Comparison of ENCODE assay signal across 8 cellular contexts in the genomic region with DNA sequence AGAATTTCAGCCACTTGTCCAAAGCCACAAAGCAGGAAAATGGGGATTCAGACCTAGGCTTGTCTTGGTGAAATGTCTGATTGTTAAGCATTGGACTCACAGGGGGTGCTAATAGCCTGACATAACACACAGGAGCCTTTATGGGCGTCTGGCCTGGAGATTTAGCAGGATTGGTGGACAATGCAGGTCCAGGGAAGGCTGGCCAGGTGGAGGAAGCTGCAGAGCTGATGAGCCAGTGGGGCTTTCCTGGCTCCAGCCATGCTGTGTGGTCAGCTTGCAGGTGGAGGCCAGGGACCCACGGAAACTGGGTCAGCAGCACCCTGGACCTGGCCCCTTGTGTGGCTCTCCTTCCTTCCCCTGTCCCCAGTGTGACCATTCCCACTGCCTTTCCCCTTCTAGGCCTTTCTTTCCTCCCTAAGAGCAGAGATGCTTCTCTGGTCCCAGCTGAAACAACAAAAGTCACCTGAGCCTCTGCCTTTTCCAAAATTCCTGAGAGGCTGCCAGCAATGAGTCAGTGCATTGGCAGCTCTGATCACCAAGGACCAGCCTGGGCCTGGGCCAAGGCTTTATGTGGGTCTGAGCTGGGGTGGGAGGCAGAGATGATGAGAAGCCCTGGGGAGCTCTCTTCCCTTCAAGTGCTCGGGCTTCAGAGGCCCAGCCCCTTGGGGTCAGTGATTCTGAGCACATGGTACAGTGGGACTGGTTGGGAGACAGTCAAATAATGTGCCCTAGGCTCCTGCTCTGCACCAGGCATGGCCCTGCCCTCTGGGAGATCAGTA.
DNase-seq lines count a peak whose midpoint lies in the region; ATAC-seq and TF ChIP-seq lines count a peak whose summit lies in the region.

No MANE protein-coding gene starts in this region.

- intact Hi-C loops in left cardiac atrium (cut with DNase I) = loop anchor here (5.0 to 10.0 kb wide), 2 partner anchors 147 to 465 kb away; no protein-coding TSS in a partner anchor

- no peak overlapping the region for H3K4me3 Mint-ChIP-seq in activated naive CD8-positive, alpha-beta T cell treated with anti-CD3 and anti-CD28 coated beads for 36 hours

- CTCF ChIA-PET in HEK293 (lab: Yijun Ruan, JAX) = interaction anchor here (0.7 to 3.5 kb wide), 4 partner anchors 56 to 149 kb away, joined by 3 to 21 read pairs (median 3); no protein-coding TSS in a partner anchor

- H3K9ac ChIP-seq in smooth muscle cell (ENCODE audit: low read depth) = no peak overlapping the region

- peak overlapping the region; percentile 47; the same call in 1 of the 2 replicates for H3K27ac ChIP-seq in HEK293 (ENCODE audit: extremely low read depth, low read depth, low read length)
- H3K27ac ChIP-seq in smooth muscle cell (ENCODE audit: low read depth) = peak overlapping the region; percentile 8

- no peaks in the 10 kb centered on the region for H4K20me1 ChIP-seq in smooth muscle cell (ENCODE audit: low read depth)

- DNase-seq in T1000 (lab: John Stamatoyannopoulos, UW) = peak; percentile 70
- peak; percentile 76 for DNase-seq in left cardiac atrium
- DNase-seq in smooth muscle cell (lab: John Stamatoyannopoulos, UW; ENCODE audit: unreplicated experiment) = no peak
- DNase-seq in NCI-H748 (lab: John Stamatoyannopoulos, UW; ENCODE audit: unreplicated experiment) = no peak
- no peak for DNase-seq in activated naive CD8-positive, alpha-beta T cell treated with anti-CD3 and anti-CD28 coated beads for 36 hours

- H2AFZ ChIP-seq in smooth muscle cell (ENCODE audit: low read depth) = no peak overlapping the region

- H3K27me3 Mint-ChIP-seq in activated naive CD8-positive, alpha-beta T cell treated with anti-CD3 and anti-CD28 coated beads for 36 hours = no peaks in the 10 kb centered on the region

- H3K36me3 Mint-ChIP-seq in activated naive CD8-positive, alpha-beta T cell treated with anti-CD3 and anti-CD28 coated beads for 36 hours = peaks cover 2% of the 10 kb centered on the region

- H3K4me3 ChIP-seq in HEK293 (ENCODE audit: low read depth, low read length) (no peak overlapping the region), smooth muscle cell (no peak overlapping the region)

- no peak overlapping the region for H3K4me2 ChIP-seq in smooth muscle cell

- TF ChIP-seq CTCF in HEK293 (tag by site-specific recombination; IDR thresholded peaks at IDR 0.05) = no peak
- TF ChIP-seq CTCF in smooth muscle cell (IDR thresholded peaks at IDR 0.05; ENCODE audit: borderline replicate concordance, insufficient read depth, poor library complexity, severe bottlenecking) = no peak

- H3K9me3 ChIP-seq in HEK293 (ENCODE audit: control insufficient read depth, insufficient read depth, low read depth, low read length) (no peaks in the 10 kb centered on the region), smooth muscle cell (replicated peaks; ENCODE audit: low read depth) (no peaks in the 10 kb centered on the region)

- H3F3A ChIP-seq in smooth muscle cell (ENCODE audit: low read depth) = no peaks in the 10 kb centered on the region

- no peaks in the 10 kb centered on the region for H3K79me2 ChIP-seq in smooth muscle cell (ENCODE audit: low read depth)

- WGBS in smooth muscle cell (ENCODE audit: low lambda C conversion rate) = 70% methylated on average over 3 of the region's 3 CpGs

- H3K36me3 ChIP-seq in HEK293 (ENCODE audit: control insufficient read depth in 2 of 2, insufficient read depth in 1 of 2, low read length in 2 of 2) = no peaks in the 10 kb centered on the region
- no peaks in the 10 kb centered on the region for H3K36me3 ChIP-seq in smooth muscle cell (ENCODE audit: low read depth)

- H3K4me1 ChIP-seq in HEK293 (ENCODE audit: control insufficient read depth, insufficient read depth, low read length) (peaks cover 7% of the 10 kb centered on the region; the same call in 1 of the 2 replicates), smooth muscle cell (ENCODE audit: low read depth) (peaks cover 11% of the 10 kb centered on the region)

- H3K4me1 Mint-ChIP-seq in activated naive CD8-positive, alpha-beta T cell treated with anti-CD3 and anti-CD28 coated beads for 36 hours = peaks cover 21% of the 10 kb centered on the region

- no peak overlapping the region for H3K27ac Mint-ChIP-seq in activated naive CD8-positive, alpha-beta T cell treated with anti-CD3 and anti-CD28 coated beads for 36 hours

- no peaks in the 10 kb centered on the region for H3K9me3 Mint-ChIP-seq in activated naive CD8-positive, alpha-beta T cell treated with anti-CD3 and anti-CD28 coated beads for 36 hours

- ATAC-seq in left cardiac atrium (peak; percentile 48 to 77), GM21825 (IDR thresholded peaks at IDR 0.05; ENCODE audit: unreplicated experiment) (no peak), GM19467 (IDR thresholded peaks at IDR 0.05; ENCODE audit: unreplicated experiment) (no peak)

- no peaks in the 10 kb centered on the region for H3K27me3 ChIP-seq in smooth muscle cell (ENCODE audit: low read depth)

- POLR2A ChIA-PET in HEK293 (lab: Yijun Ruan, JAX) = interaction anchor here (0.5 to 2.2 kb wide), 11 partner anchors 9 to 168 kb away, joined by 3 to 8 read pairs (median 4); no protein-coding TSS in a partner anchor

TF ChIP-seq in HEK293, 187 proteins besides CTCF, POLR2A, EP300 and RAD21 (continues in another document):
- TF ChIP-seq, protein P1, sequence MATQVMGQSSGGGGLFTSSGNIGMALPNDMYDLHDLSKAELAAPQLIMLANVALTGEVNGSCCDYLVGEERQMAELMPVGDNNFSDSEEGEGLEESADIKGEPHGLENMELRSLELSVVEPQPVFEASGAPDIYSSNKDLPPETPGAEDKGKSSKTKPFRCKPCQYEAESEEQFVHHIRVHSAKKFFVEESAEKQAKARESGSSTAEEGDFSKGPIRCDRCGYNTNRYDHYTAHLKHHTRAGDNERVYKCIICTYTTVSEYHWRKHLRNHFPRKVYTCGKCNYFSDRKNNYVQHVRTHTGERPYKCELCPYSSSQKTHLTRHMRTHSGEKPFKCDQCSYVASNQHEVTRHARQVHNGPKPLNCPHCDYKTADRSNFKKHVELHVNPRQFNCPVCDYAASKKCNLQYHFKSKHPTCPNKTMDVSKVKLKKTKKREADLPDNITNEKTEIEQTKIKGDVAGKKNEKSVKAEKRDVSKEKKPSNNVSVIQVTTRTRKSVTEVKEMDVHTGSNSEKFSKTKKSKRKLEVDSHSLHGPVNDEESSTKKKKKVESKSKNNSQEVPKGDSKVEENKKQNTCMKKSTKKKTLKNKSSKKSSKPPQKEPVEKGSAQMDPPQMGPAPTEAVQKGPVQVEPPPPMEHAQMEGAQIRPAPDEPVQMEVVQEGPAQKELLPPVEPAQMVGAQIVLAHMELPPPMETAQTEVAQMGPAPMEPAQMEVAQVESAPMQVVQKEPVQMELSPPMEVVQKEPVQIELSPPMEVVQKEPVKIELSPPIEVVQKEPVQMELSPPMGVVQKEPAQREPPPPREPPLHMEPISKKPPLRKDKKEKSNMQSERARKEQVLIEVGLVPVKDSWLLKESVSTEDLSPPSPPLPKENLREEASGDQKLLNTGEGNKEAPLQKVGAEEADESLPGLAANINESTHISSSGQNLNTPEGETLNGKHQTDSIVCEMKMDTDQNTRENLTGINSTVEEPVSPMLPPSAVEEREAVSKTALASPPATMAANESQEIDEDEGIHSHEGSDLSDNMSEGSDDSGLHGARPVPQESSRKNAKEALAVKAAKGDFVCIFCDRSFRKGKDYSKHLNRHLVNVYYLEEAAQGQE (tag by site-specific recombination; IDR thresholded peaks at IDR 0.05) = no peak
- no peak for TF ChIP-seq ZNF561 (tag by site-specific recombination; IDR thresholded peaks at IDR 0.05; ENCODE audit: borderline replicate concordance)
- TF ChIP-seq ZBTB20 (tag by site-specific recombination; IDR thresholded peaks at IDR 0.05) = no peak
- TF ChIP-seq ZFP69B (tag by site-specific recombination; IDR thresholded peaks at IDR 0.05) = 0 out of 2 replicates have a peak, but pooled peaks have one; percentile 22
- TF ChIP-seq ZNF146 (tag by site-specific recombination; IDR thresholded peaks at IDR 0.05) = no peak
- peak; percentile 85 for TF ChIP-seq ZEB2 (tag by site-specific recombination; IDR thresholded peaks at IDR 0.05)
- TF ChIP-seq, protein P2, sequence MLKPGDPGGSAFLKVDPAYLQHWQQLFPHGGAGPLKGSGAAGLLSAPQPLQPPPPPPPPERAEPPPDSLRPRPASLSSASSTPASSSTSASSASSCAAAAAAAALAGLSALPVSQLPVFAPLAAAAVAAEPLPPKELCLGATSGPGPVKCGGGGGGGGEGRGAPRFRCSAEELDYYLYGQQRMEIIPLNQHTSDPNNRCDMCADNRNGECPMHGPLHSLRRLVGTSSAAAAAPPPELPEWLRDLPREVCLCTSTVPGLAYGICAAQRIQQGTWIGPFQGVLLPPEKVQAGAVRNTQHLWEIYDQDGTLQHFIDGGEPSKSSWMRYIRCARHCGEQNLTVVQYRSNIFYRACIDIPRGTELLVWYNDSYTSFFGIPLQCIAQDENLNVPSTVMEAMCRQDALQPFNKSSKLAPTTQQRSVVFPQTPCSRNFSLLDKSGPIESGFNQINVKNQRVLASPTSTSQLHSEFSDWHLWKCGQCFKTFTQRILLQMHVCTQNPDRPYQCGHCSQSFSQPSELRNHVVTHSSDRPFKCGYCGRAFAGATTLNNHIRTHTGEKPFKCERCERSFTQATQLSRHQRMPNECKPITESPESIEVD (tag by site-specific recombination; IDR thresholded peaks at IDR 0.05) = no peak
- peak; percentile 34; the same call in 1 of the 2 replicates for TF ChIP-seq ZBTB48 (tag by site-specific recombination; IDR thresholded peaks at IDR 0.05)
- no peak for TF ChIP-seq ZNF792 (tag by site-specific recombination; IDR thresholded peaks at IDR 0.05)
- TF ChIP-seq, protein P3, sequence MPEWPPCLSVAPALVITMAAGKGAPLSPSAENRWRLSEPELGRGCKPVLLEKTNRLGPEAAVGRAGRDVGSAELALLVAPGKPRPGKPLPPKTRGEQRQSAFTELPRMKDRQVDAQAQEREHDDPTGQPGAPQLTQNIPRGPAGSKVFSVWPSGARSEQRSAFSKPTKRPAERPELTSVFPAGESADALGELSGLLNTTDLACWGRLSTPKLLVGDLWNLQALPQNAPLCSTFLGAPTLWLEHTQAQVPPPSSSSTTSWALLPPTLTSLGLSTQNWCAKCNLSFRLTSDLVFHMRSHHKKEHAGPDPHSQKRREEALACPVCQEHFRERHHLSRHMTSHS (tag by site-specific recombination; IDR thresholded peaks at IDR 0.05) = no peak
- peak; percentile 77; the same call in 1 of the 2 replicates for TF ChIP-seq ZFP37 (tag by site-specific recombination; IDR thresholded peaks at IDR 0.05)
- TF ChIP-seq ZNF132 (tag by site-specific recombination; IDR thresholded peaks at IDR 0.05; ENCODE audit: borderline replicate concordance) = no peak
- no peak for TF ChIP-seq ZNF785 (tag by site-specific recombination; IDR thresholded peaks at IDR 0.05)
- no peak for TF ChIP-seq KLF7 (tag by site-specific recombination; IDR thresholded peaks at IDR 0.05; ENCODE audit: borderline replicate concordance)
- peak; percentile 87 for TF ChIP-seq ZNF629 (tag by site-specific recombination; IDR thresholded peaks at IDR 0.05)
- TF ChIP-seq MEIS1 (CRISPR knock-in tag; IDR thresholded peaks at IDR 0.05; ENCODE audit: borderline replicate concordance) = no peak
- TF ChIP-seq GLIS1 (tag by site-specific recombination; IDR thresholded peaks at IDR 0.05) = peak; percentile 86

Comparison
In these comparisons a context has a peak if more than half of its experiments do, and no peak if none do; other contexts are left out.
1. DNase-seq: peak in T1000 (single experiment) and left cardiac atrium (single experiment); none in smooth muscle cell (single experiment), NCI-H748 (single experiment) and activated naive CD8-positive, alpha-beta T cell treated with anti-CD3 and anti-CD28 coated beads for 36 hours (single experiment).
2. ATAC-seq: peak in left cardiac atrium (2 of 2); none in GM21825 (single experiment) and GM19467 (single experiment).